ENCODE assay signal across 10 cellular contexts in the genomic region with DNA sequence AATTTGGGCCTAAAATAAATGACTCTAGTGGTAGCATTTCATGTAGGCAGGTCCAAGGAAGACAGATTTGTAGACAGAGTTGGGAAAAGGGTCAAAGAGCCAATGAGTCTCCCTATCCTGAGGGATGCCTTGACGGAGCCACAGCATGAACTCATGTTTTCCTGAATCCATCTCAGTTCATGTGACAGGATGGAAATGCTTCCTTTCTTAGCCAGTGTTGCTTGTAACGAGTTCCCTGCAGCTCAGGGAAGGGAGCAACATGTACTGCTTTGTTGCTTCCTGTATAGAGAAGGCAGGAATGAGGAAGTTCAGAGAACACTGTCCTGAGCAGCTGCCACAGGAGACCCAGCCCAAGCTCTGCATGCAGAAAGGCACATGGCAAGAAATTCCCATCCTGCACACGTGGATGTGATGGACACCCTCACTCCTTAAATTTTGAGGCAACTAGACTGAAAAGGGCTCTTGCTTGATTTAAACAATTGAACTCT. TPM values are rescaled to one million over a fixed set of nuclear protein-coding genes. Genes with fewer than 3 reads are reported as not detected.
DNase-seq lines count a peak whose midpoint lies in the region; ATAC-seq and TF ChIP-seq lines count a peak whose summit lies in the region.
"Had no signal": no experiment of that assay in that cellular context is flagged by ENCODE, and none has a peak within 500 bp of the region (broad histone marks: within the 10 kb centered on the region; RNA-seq: fewer than 3 reads in every experiment).

No MANE protein-coding gene starts in this region.

- no peak for ATAC-seq in HG02885 (IDR thresholded peaks at IDR 0.05; ENCODE audit: poor library complexity, unreplicated experiment)
- no peak for ATAC-seq in GM21515 (IDR thresholded peaks at IDR 0.05; ENCODE audit: unreplicated experiment)
- ATAC-seq in HG03354 (IDR thresholded peaks at IDR 0.05; ENCODE audit: poor library complexity, severe bottlenecking, unreplicated experiment): no peak
- no peak for ATAC-seq in GM18858 (IDR thresholded peaks at IDR 0.05; ENCODE audit: unreplicated experiment)
- ATAC-seq: stimulated activated effector memory CD8-positive, alpha-beta T cell treated with anti-CD3 and anti-CD28 coated beads, Interleukin-12 subunit alpha, Interleukin-12 subunit beta, amount 100 ng/mL, for 72 hours had no signal

- no peak overlapping the region for H3K4me2 ChIP-seq in Karpas-422 (ENCODE audit: low read depth, low read length, poor library complexity, severe bottlenecking)

- no peak for TF ChIP-seq EP300 in stomach (IDR thresholded peaks at IDR 0.05)

- H3K36me3 ChIP-seq in Karpas-422 (ENCODE audit: insufficient read depth, low read length) (no peaks in the 10 kb centered on the region), ascending aorta (no peaks in the 10 kb centered on the region), stomach (no peaks in the 10 kb centered on the region)

- no peak overlapping the region for H2AFZ ChIP-seq in Karpas-422 (ENCODE audit: low read length)

- intact Hi-C loops in ascending aorta (cut with DNase I): no loop called here
- intact Hi-C loops in stomach (cut with DNase I; ENCODE audit: low total_unique reads): no loop called here

- H3K9me3 ChIP-seq in Karpas-422 (ENCODE audit: low read length) (no peaks in the 10 kb centered on the region), ascending aorta (no peaks in the 10 kb centered on the region), stomach (no peaks in the 10 kb centered on the region)

- H3K9ac ChIP-seq in Karpas-422 (ENCODE audit: low read length): no peak overlapping the region

- no peak for TF ChIP-seq CTCF in ascending aorta (IDR thresholded peaks at IDR 0.05)
- TF ChIP-seq CTCF in stomach (IDR thresholded peaks at IDR 0.05): no peak

- H3K27ac ChIP-seq in Karpas-422 (ENCODE audit: low read length): no peak overlapping the region
- peak overlapping the region; percentile 26 to 37 for H3K27ac ChIP-seq in ascending aorta
- H3K27ac ChIP-seq in stomach: peak overlapping the region in 4 of 5 donors; percentile 32 to 62 (median 58)

- H4K20me1 ChIP-seq in Karpas-422 (ENCODE audit: insufficient read depth, low read depth, low read length): no peaks in the 10 kb centered on the region

- WGBS in stomach, 5 donors: 28 to 38% (median 29%) methylated on average over 3 of the region's 3 CpGs

- no peaks in the 10 kb centered on the region for H3K9me2 ChIP-seq in Karpas-422 (replicated peaks; ENCODE audit: insufficient read depth, low read length)

- no peaks in the 10 kb centered on the region for H3K79me2 ChIP-seq in Karpas-422 (ENCODE audit: low read length)

- H3K4me3 ChIP-seq in Karpas-422 (ENCODE audit: low read length) (no peak overlapping the region), ascending aorta (no peak overlapping the region), stomach (no peak overlapping the region)

- TF ChIP-seq POLR2A in stomach (IDR thresholded peaks at IDR 0.05): no peak

- no peaks in the 10 kb centered on the region for H3K4me1 ChIP-seq in Karpas-422 (ENCODE audit: low read length)
- H3K4me1 ChIP-seq in ascending aorta: peaks cover 16 to 21% of the 10 kb centered on the region in 2 donors
- H3K4me1 ChIP-seq in stomach: peaks cover 5 to 52% (median 27%) of the 10 kb centered on the region in 4 donors

- H3K27me3 ChIP-seq in Karpas-422 (ENCODE audit: low read length): no peaks in the 10 kb centered on the region; the same call in 1 of the 2 replicates
- H3K27me3 ChIP-seq in ascending aorta: no peaks in the 10 kb centered on the region
- H3K27me3 ChIP-seq in stomach: no peaks in the 10 kb centered on the region

- DNase-seq in Karpas-422 (peak; percentile 52), ascending aorta (ENCODE audit: low spot score in 2 of 2) (no peak), kidney tubule cell (ENCODE audit: low spot score) (peak; percentile 72), stomach (no peak)
- DNase-seq: MM.1S had no signal

RNA-seq across cellular contexts. Expression of gene TMEM17, which starts 27.9 kb away (rescaled TPM):
- 0.86 TPM in 1 of 2 replicates, not detected in the other for total RNA-seq in Karpas-422 (2014; rRNA removed; shearing (Covaris generic); ENCODE audit: low replicate concordance)
- total RNA-seq in ascending aorta (not detected), stomach (1 to 10 TPM in 1 of 5 donors, under 1 TPM in 2, not detected in 2; 0.87 to 2.2 (median 0.89) TPM)
- 1 to 10 TPM in 2 of 3 donors, not detected in 1; 1.2 to 1.3 TPM for polyA plus RNA-seq in stomach

Comparison
In these comparisons a context has a peak if more than half of its experiments do, and no peak if none do; other contexts are left out.
1. DNase-seq: peak in Karpas-422 (single experiment) and kidney tubule cell (single experiment); none in ascending aorta (0 of 2) and stomach (single experiment).